In genomic region chr10:329361-330099, GRCh38 we compare ENCODE assay signal across 8 cellular contexts.
DNase-seq lines count a peak whose midpoint lies in the region; ATAC-seq and TF ChIP-seq lines count a peak whose summit lies in the region.

No MANE protein-coding gene starts in this region.

- no peak for TF ChIP-seq CTCF in epithelial cell of proximal tubule (conservative IDR thresholded peaks at IDR 0.05; ENCODE audit: low read depth, low read length)
- TF ChIP-seq CTCF in mucosa of descending colon (IDR thresholded peaks at IDR 0.05), result no peak
- peak in 1 of 5 experiments; percentile 42 for TF ChIP-seq CTCF in tibial nerve (IDR thresholded peaks at IDR 0.05)

- H3K27me3 ChIP-seq in tibial nerve, result no peaks in the 10 kb centered on the region

- H3K4me3 ChIP-seq in epithelial cell of proximal tubule (ENCODE audit: low read depth, low read length) (peak overlapping the region; percentile 52), mucosa of descending colon (no peak overlapping the region), tibial nerve (no peak overlapping the region)

- H3K36me3 Mint-ChIP-seq in activated CD4-positive, alpha-beta T cell treated with anti-CD3 and anti-CD28 coated beads, Interleukin-2, amount 10 ng/mL, durations not matched to agents 7 days and 5 days (ENCODE audit: low read depth), result peaks cover 3% of the 10 kb centered on the region

- H3K27me3 Mint-ChIP-seq in activated CD4-positive, alpha-beta T cell treated with anti-CD3 and anti-CD28 coated beads, Interleukin-2, amount 10 ng/mL, durations not matched to agents 7 days and 5 days, result no peaks in the 10 kb centered on the region

- ATAC-seq in mucosa of descending colon, result peak; percentile 99
- no peak for ATAC-seq in HG02938 (IDR thresholded peaks at IDR 0.05; ENCODE audit: unreplicated experiment)

- peak overlapping the region; percentile 61 to 81 (median 69) for H3K27ac ChIP-seq in tibial nerve

- H3K4me1 ChIP-seq in mucosa of descending colon (ENCODE audit: low read depth), result peaks cover 3% of the 10 kb centered on the region
- peaks cover 0 to 32% (median under 1%) of the 10 kb centered on the region in 4 donors for H3K4me1 ChIP-seq in tibial nerve

- no peaks in the 10 kb centered on the region for H3K9me3 Mint-ChIP-seq in activated CD4-positive, alpha-beta T cell treated with anti-CD3 and anti-CD28 coated beads, Interleukin-2, amount 10 ng/mL, durations not matched to agents 7 days and 5 days

- H3K27ac Mint-ChIP-seq in activated CD4-positive, alpha-beta T cell treated with anti-CD3 and anti-CD28 coated beads, Interleukin-2, amount 10 ng/mL, durations not matched to agents 7 days and 5 days, result peak overlapping the region; percentile 70

- H3K9me3 ChIP-seq in mucosa of descending colon (no peaks in the 10 kb centered on the region), tibial nerve (no peaks in the 10 kb centered on the region)

- TF ChIP-seq EP300 in tibial nerve (IDR thresholded peaks at IDR 0.05), result peak in 1 of 2 donors; percentile 73

- 22 to 26% methylated on average over 14 to 15 of the region's 15 CpGs for WGBS in tibial nerve, 2 donors

- CTCF ChIA-PET in activated CD4-positive, alpha-beta T cell treated with anti-CD3 and anti-CD28 coated beads, Interleukin-2, amount 10 ng/mL, durations not matched to agents 7 days and 5 days (lab: Charles Lee), result interaction anchor here (1.3 to 2.0 kb wide), 2 partner anchors 11 to 13 kb away, joined by 3 to 9 read pairs; no protein-coding TSS in a partner anchor

- peak overlapping the region; percentile 28 for H3K4me3 Mint-ChIP-seq in activated CD4-positive, alpha-beta T cell treated with anti-CD3 and anti-CD28 coated beads, Interleukin-2, amount 10 ng/mL, durations not matched to agents 7 days and 5 days

- peak in 1 of 2 donors; percentile 36 for TF ChIP-seq POLR2A in tibial nerve (IDR thresholded peaks at IDR 0.05)

- intact Hi-C loops in mucosa of descending colon (cut with DNase I, micrococcal nuclease), result no loop called here

- POLR2A ChIA-PET in activated CD4-positive, alpha-beta T cell treated with anti-CD3 and anti-CD28 coated beads, Interleukin-2, amount 10 ng/mL, durations not matched to agents 7 days and 5 days (lab: Charles Lee), result no interaction called here

- H3K4me1 Mint-ChIP-seq in activated CD4-positive, alpha-beta T cell treated with anti-CD3 and anti-CD28 coated beads, Interleukin-2, amount 10 ng/mL, durations not matched to agents 7 days and 5 days, result peaks cover 35% of the 10 kb centered on the region

- DNase-seq in SIG-M5 treated with dmso at 0.1 percent for 504 hours (lab: John Stamatoyannopoulos, UW; ENCODE audit: unreplicated experiment), result peak; percentile 45
- DNase-seq in SIG-M5 (lab: John Stamatoyannopoulos, UW), result no peak
- DNase-seq in NCI-H2107 (lab: John Stamatoyannopoulos, UW), result peak; percentile 9
- DNase-seq in activated CD4-positive, alpha-beta T cell treated with anti-CD3 and anti-CD28 coated beads, Interleukin-2, amount 10 ng/mL, durations not matched to agents 7 days and 5 days, result peak; percentile 31
- DNase-seq in epithelial cell of proximal tubule (ENCODE audit: low read depth), result peak; percentile 57
- DNase-seq in mucosa of descending colon, result peak; percentile 86 to 96 (median 88)
- DNase-seq in tibial nerve (ENCODE audit: low spot score in 2 of 2), result peak; percentile 83 to 89

- H3K36me3 ChIP-seq in mucosa of descending colon (ENCODE audit: low read depth), result no peaks in the 10 kb centered on the region
- peaks cover 0 to 40% (median 0%) of the 10 kb centered on the region in 3 donors for H3K36me3 ChIP-seq in tibial nerve
